33 cellular contexts compared by ENCODE assay signal in genomic region chr7:84506151-84506550, GRCh38.
DNase-seq lines count a peak whose midpoint lies in the region; ATAC-seq and TF ChIP-seq lines count a peak whose summit lies in the region.
"Had no signal": no experiment of that assay in that cellular context is flagged by ENCODE, and none has a peak within 500 bp of the region (broad histone marks: within the 10 kb centered on the region; RNA-seq: fewer than 3 reads in every experiment).

No MANE protein-coding gene starts in this region.

- WGBS in GM23248 (ENCODE audit: low coverage in 1 of 2, low lambda C conversion rate in 2 of 2, missing lambda C conversion rate in 2 of 2), 2 experiments = 83 to 87% methylated on average over 1 of the region's 1 CpG

- no peaks in the 10 kb centered on the region for H3K79me2 ChIP-seq in GM23248 (ENCODE audit: insufficient read depth)
- H3K79me2 ChIP-seq in PC-3 (ENCODE audit: low read length) = no peaks in the 10 kb centered on the region

- H3K4me3 ChIP-seq in GM23248 (no peak overlapping the region), PC-3 (ENCODE audit: low read length) (no peak overlapping the region), foreskin fibroblast (ENCODE audit: low read depth in 1 of 2, low read length in 2 of 2) (no peak overlapping the region), mucosa of descending colon (no peak overlapping the region)
- H3K4me3 ChIP-seq: gastroesophageal sphincter, neural progenitor cell, PC-9, SK-N-MC, stomach, thyroid gland had no signal

- CTCF ChIA-PET in PC-3 (lab: Charles Lee) = interaction anchor here (0.7 kb wide), 1 partner anchor 755 kb away, joined by 3 read pairs; no protein-coding TSS in a partner anchor
- CTCF ChIA-PET in MCF 10A (lab: Yijun Ruan, JAX) = no interaction called here

- H3K4me1 Mint-ChIP-seq in MCF 10A (ENCODE audit: insufficient read depth, unreplicated experiment) = peaks cover 7% of the 10 kb centered on the region
- no peaks in the 10 kb centered on the region for H3K4me1 Mint-ChIP-seq in type B pancreatic cell (ENCODE audit: unreplicated experiment)
- H3K4me1 Mint-ChIP-seq: activated naive CD8-positive, alpha-beta T cell treated with anti-CD3 and anti-CD28 coated beads, Interleukin-2, amount 50 U/mL, for 24 hours had no signal

- H3K4me2 ChIP-seq in GM23248 (ENCODE audit: unreplicated experiment) = no peak overlapping the region
- H3K4me2 ChIP-seq in PC-3 (ENCODE audit: low read length) = 0 out of 2 replicates have a peak overlapping the region, but pooled peaks have one; percentile 14
- H3K4me2 ChIP-seq: neural progenitor cell, PC-9 had no signal

- H3K27ac ChIP-seq in GM23248 = no peak overlapping the region
- no peak overlapping the region for H3K27ac ChIP-seq in PC-3 (ENCODE audit: low read length)
- H3K27ac ChIP-seq: gastroesophageal sphincter, neural progenitor cell, PC-9, SK-N-MC, stomach, thyroid gland had no signal

- peaks cover 19% of the 10 kb centered on the region for H3K4me1 ChIP-seq in GM23248 (ENCODE audit: insufficient read depth)
- H3K4me1 ChIP-seq in PC-3 (ENCODE audit: insufficient read depth, low read length) = peaks cover 9% of the 10 kb centered on the region
- H3K4me1 ChIP-seq in mucosa of descending colon (ENCODE audit: low read depth) = no peaks in the 10 kb centered on the region
- H3K4me1 ChIP-seq: thyroid gland had no signal

- H3K9me3 ChIP-seq in GM23248 (ENCODE audit: low read depth) (no peaks in the 10 kb centered on the region), PC-3 (ENCODE audit: low read length) (no peaks in the 10 kb centered on the region), mucosa of descending colon (no peaks in the 10 kb centered on the region)
- H3K9me3 ChIP-seq: gastroesophageal sphincter, stomach, thyroid gland had no signal

- H3K9me2 ChIP-seq in GM23248 (ENCODE audit: insufficient read depth) (no peaks in the 10 kb centered on the region), PC-3 (replicated peaks; ENCODE audit: low read length) (no peaks in the 10 kb centered on the region)

- TF ChIP-seq CTCF in PC-3 (conservative IDR thresholded peaks at IDR 0.05; ENCODE audit: low read depth, low read length) = no peak
- no peak for TF ChIP-seq CTCF in foreskin fibroblast (IDR thresholded peaks at IDR 0.05; ENCODE audit: low read depth, low read length)
- no peak for TF ChIP-seq CTCF in MCF 10A (IDR thresholded peaks at IDR 0.05; ENCODE audit: unreplicated experiment)
- no peak for TF ChIP-seq CTCF in mucosa of descending colon (IDR thresholded peaks at IDR 0.05)
- TF ChIP-seq CTCF in type B pancreatic cell (conservative IDR thresholded peaks at IDR 0.05) = no peak

- no peak overlapping the region for H3K4me3 Mint-ChIP-seq in MCF 10A (ENCODE audit: unreplicated experiment)
- H3K4me3 Mint-ChIP-seq in type B pancreatic cell = no peak overlapping the region
- H3K4me3 Mint-ChIP-seq: activated naive CD8-positive, alpha-beta T cell treated with anti-CD3 and anti-CD28 coated beads, Interleukin-2, amount 50 U/mL, for 24 hours; effector memory CD8-positive, alpha-beta T cell; H9; neural progenitor cell; T-helper 1 cell treated with Interleukin-12 subunit alpha and Interleukin-12 subunit beta and Interleukin-4 antibody, amounts not matched to agents 30 μg/mL and 1 μg/mL, for 36 hours had no signal

- H3K27me3 ChIP-seq in GM23248 (replicated peaks; ENCODE audit: insufficient read depth) (no peaks in the 10 kb centered on the region), PC-3 (ENCODE audit: low read length) (no peaks in the 10 kb centered on the region)
- H3K27me3 ChIP-seq: gastroesophageal sphincter, neural progenitor cell, stomach, thyroid gland had no signal

- H3K36me3 ChIP-seq in GM23248 (ENCODE audit: low read depth) = no peaks in the 10 kb centered on the region
- H3K36me3 ChIP-seq in PC-3 (ENCODE audit: low read depth, low read length) = no peaks in the 10 kb centered on the region
- H3K36me3 ChIP-seq in mucosa of descending colon (ENCODE audit: low read depth) = no peaks in the 10 kb centered on the region
- H3K36me3 ChIP-seq: gastroesophageal sphincter, neural progenitor cell, stomach, thyroid gland had no signal

- peak; percentile 59; the same call in 1 of the 2 replicates for ATAC-seq in PC-3
- ATAC-seq in mucosa of descending colon = no peak
- ATAC-seq: activated naive CD8-positive, alpha-beta T cell treated with anti-CD3 and anti-CD28 coated beads, Interleukin-2, amount 50 U/mL, for 24 hours; effector memory CD8-positive, alpha-beta T cell; gastroesophageal sphincter; left cardiac atrium; right cardiac atrium had no signal

- H3K36me3 Mint-ChIP-seq in MCF 10A (ENCODE audit: insufficient read depth, unreplicated experiment) (no peaks in the 10 kb centered on the region), type B pancreatic cell (no peaks in the 10 kb centered on the region)
- H3K36me3 Mint-ChIP-seq: neural progenitor cell had no signal

- H3K27ac Mint-ChIP-seq in MCF 10A (ENCODE audit: low read depth, unreplicated experiment) (no peak overlapping the region), type B pancreatic cell (no peak overlapping the region)
- H3K27ac Mint-ChIP-seq: activated naive CD8-positive, alpha-beta T cell treated with anti-CD3 and anti-CD28 coated beads, Interleukin-2, amount 50 U/mL, for 24 hours; effector memory CD8-positive, alpha-beta T cell; H9; neural progenitor cell; T-helper 1 cell treated with Interleukin-12 subunit alpha and Interleukin-12 subunit beta and Interleukin-4 antibody, amounts not matched to agents 30 μg/mL and 1 μg/mL, for 36 hours had no signal

- H3K9ac ChIP-seq in GM23248 (no peak overlapping the region), PC-3 (ENCODE audit: low read length) (no peak overlapping the region)
- H3K9ac ChIP-seq: neural progenitor cell had no signal

- H3F3A ChIP-seq in GM23248 (ENCODE audit: insufficient read depth) (peaks cover 13% of the 10 kb centered on the region; the same call in 1 of the 2 replicates), PC-3 (ENCODE audit: low read length, unreplicated experiment) (no peaks in the 10 kb centered on the region)

- BruUV-seq in PC-3 (replicated peaks; lab: Mats Ljungman, UMichigan) (no TSS peak), MCF 10A (replicated peaks; lab: Mats Ljungman, UMichigan) (no TSS peak)

- no peak overlapping the region for H2AFZ ChIP-seq in GM23248
- H2AFZ ChIP-seq in PC-3 (ENCODE audit: low read length) = no peak overlapping the region
- H2AFZ ChIP-seq: PC-9 had no signal

- no peaks in the 10 kb centered on the region for H4K20me1 ChIP-seq in GM23248 (ENCODE audit: insufficient read depth)
- H4K20me1 ChIP-seq in PC-3 (ENCODE audit: low read length) = no peaks in the 10 kb centered on the region

- DNase-seq in GM23248 (peak; percentile 20), PC-3 (peak; percentile 40), foreskin fibroblast (peak; percentile 58 to 79), NCI-H187 treated with DMSO at 0.1 percent for 48 hours (lab: John Stamatoyannopoulos, UW) (no peak), MCF 10A (ENCODE audit: unreplicated experiment) (no peak), mucosa of descending colon (no peak), type B pancreatic cell (ENCODE audit: extremely low spot score, unreplicated experiment) (no peak)
- DNase-seq: activated CD4-positive, alpha-beta T cell treated with anti-CD3 and anti-CD28 coated beads, Interleukin-2, amount 50 U/mL, for 4 hours; activated naive CD8-positive, alpha-beta T cell treated with anti-CD3 and anti-CD28 coated beads, Interleukin-2, amount 50 U/mL, for 24 hours; activated T-cell treated with anti-CD3 and anti-CD28 coated beads, Interleukin-2, amount 50 U/mL, for 48 hours; central memory CD4-positive, alpha-beta T cell; cortex of kidney; DND-41; effector memory CD8-positive, alpha-beta T cell; erythroblast; H9; KG1; left cardiac atrium; mammary epithelial cell; NCI-H1417; NCI-H2081; NCI-H526; NK-92 treated with Interleukin-12 subunit alpha and Interleukin-12 subunit beta, amount 100 ng/mL, for 24 hours; PC-9; right cardiac atrium; stimulated activated CD4-positive, alpha-beta T cell treated with anti-CD3 and anti-CD28 coated beads, Interleukin-12 subunit alpha, Interleukin-12 subunit beta, amount 100 ng/mL, for 4 hours; stimulated activated CD4-positive, alpha-beta T cell treated with anti-CD3 and anti-CD28 coated beads, Interleukin-2, amount 100 ng/mL, for 48 hours; stomach; thyroid gland had no signal

- in situ Hi-C loops in GM23248 (cut with MboI) = no loop called here

- H3K9me3 Mint-ChIP-seq in MCF 10A (ENCODE audit: unreplicated experiment) (no peaks in the 10 kb centered on the region), type B pancreatic cell (no peaks in the 10 kb centered on the region)
- H3K9me3 Mint-ChIP-seq: activated naive CD8-positive, alpha-beta T cell treated with anti-CD3 and anti-CD28 coated beads, Interleukin-2, amount 50 U/mL, for 24 hours; H9; neural progenitor cell; T-helper 1 cell treated with Interleukin-12 subunit alpha and Interleukin-12 subunit beta and Interleukin-4 antibody, amounts not matched to agents 30 μg/mL and 1 μg/mL, for 36 hours had no signal

- POLR2A ChIA-PET in PC-3 (lab: Charles Lee; ENCODE audit: unreplicated experiment) = no interaction called here
- POLR2A ChIA-PET in MCF 10A (lab: Yijun Ruan, JAX) = no interaction called here

- intact Hi-C loops in PC-3 (cut with micrococcal nuclease) = no loop called here
- intact Hi-C loops in MCF 10A (cut with micrococcal nuclease) = no loop called here
- intact Hi-C loops in mucosa of descending colon (cut with DNase I, micrococcal nuclease) = no loop called here

- H3K27me3 Mint-ChIP-seq in MCF 10A (ENCODE audit: insufficient read depth, unreplicated experiment) = no peaks in the 10 kb centered on the region
- H3K27me3 Mint-ChIP-seq in type B pancreatic cell = peaks cover 8% of the 10 kb centered on the region
- H3K27me3 Mint-ChIP-seq: activated naive CD8-positive, alpha-beta T cell treated with anti-CD3 and anti-CD28 coated beads, Interleukin-2, amount 50 U/mL, for 24 hours; effector memory CD8-positive, alpha-beta T cell had no signal

Comparison
In these comparisons a context has a peak if more than half of its experiments do, and no peak if none do; other contexts are left out.
1. DNase-seq: peak in GM23248 (single experiment), PC-3 (single experiment) and foreskin fibroblast (2 of 2); none in NCI-H187 treated with DMSO at 0.1 percent for 48 hours (single experiment), MCF 10A (single experiment), mucosa of descending colon (0 of 3) and type B pancreatic cell (single experiment).